Comparison of ENCODE assay signal across 14 cellular contexts in genomic region chr5:150642991-150643710, GRCh38. TPM values are rescaled to one million over a fixed set of nuclear protein-coding genes. Genes with fewer than 3 reads are reported as not detected.
DNase-seq lines count a peak whose midpoint lies in the region; ATAC-seq and TF ChIP-seq lines count a peak whose summit lies in the region.
"Had no signal": no experiment of that assay in that cellular context is flagged by ENCODE, and none has a peak within 500 bp of the region (broad histone marks: within the 10 kb centered on the region; RNA-seq: fewer than 3 reads in every experiment).

No MANE protein-coding gene starts in this region.

- peak overlapping the region; percentile 91 for H3K27ac ChIP-seq in angular gyrus (ENCODE audit: low read depth, low read length)
- H3K27ac ChIP-seq in rectal smooth muscle tissue (ENCODE audit: low read depth, low read length): peak overlapping the region; percentile 79

- DNase-seq in AG10803 (ENCODE audit: low read depth) (peak; percentile 47), foreskin fibroblast (no peak), GM03348 (ENCODE audit: low spot score) (no peak), NCI-H146 treated with DMSO at 0.1 percent for 48 hours (lab: John Stamatoyannopoulos, UW; ENCODE audit: unreplicated experiment) (no peak), left lobe of liver (ENCODE audit: low spot score) (no peak), NCI-H345 treated with DMSO at 0.1 percent for 48 hours (lab: John Stamatoyannopoulos, UW; ENCODE audit: unreplicated experiment) (no peak)
- DNase-seq: activated CD4-positive, alpha-beta T cell treated with anti-CD3 and anti-CD28 coated beads for 48 hours; KBM-7; NCI-H2227 treated with DMSO at 0.1 percent for 48 hours; SIG-M5 had no signal

- no peaks in the 10 kb centered on the region for H3K27me3 ChIP-seq in rectal smooth muscle tissue (ENCODE audit: control insufficient read depth, insufficient read depth, low read length)
- H3K27me3 ChIP-seq: BE2C had no signal

- peaks cover 1% of the 10 kb centered on the region for H3K36me3 ChIP-seq in rectal smooth muscle tissue (ENCODE audit: control insufficient read depth, insufficient read depth, low read length)
- H3K36me3 ChIP-seq: BE2C had no signal

- no peak for ATAC-seq in left lobe of liver
- ATAC-seq: GM23338 had no signal

- H3K4me3 ChIP-seq in AG10803 (ENCODE audit: low read length): peak overlapping the region; percentile 80
- H3K4me3 ChIP-seq in foreskin fibroblast (ENCODE audit: low read depth in 1 of 2, low read length in 2 of 2): peak overlapping the region; percentile 8 to 59
- no peak overlapping the region for H3K4me3 ChIP-seq in rectal smooth muscle tissue (ENCODE audit: low read length)
- H3K4me3 ChIP-seq: GM23338 had no signal

- H3K9ac ChIP-seq in rectal smooth muscle tissue (ENCODE audit: low read length): no peak overlapping the region

- TF ChIP-seq CTCF in AG10803 (conservative IDR thresholded peaks at IDR 0.05; ENCODE audit: low read length) (no peak), foreskin fibroblast (IDR thresholded peaks at IDR 0.05; ENCODE audit: low read depth, low read length) (no peak)

- peaks cover 45% of the 10 kb centered on the region for H3K4me1 ChIP-seq in rectal smooth muscle tissue (ENCODE audit: control insufficient read depth, insufficient read depth, low read length)

RNA-seq across cellular contexts. Expression of gene SYNPO, which starts 2.7 kb away (rescaled TPM):
- total RNA-seq in left lobe of liver: 51.7 TPM

RNA-seq across cellular contexts. Expression of gene MYOZ3, which starts 17.9 kb away (rescaled TPM):
- total RNA-seq in left lobe of liver: 0.18 TPM

RNA-seq across cellular contexts. Expression of gene RBM22, which starts 57.7 kb away (rescaled TPM):
- total RNA-seq in left lobe of liver: 14.1 TPM
